Comparison of ENCODE assay signal across 8 cellular contexts in genomic region chr6:165917576-165917975, GRCh38.
"Had no signal": no experiment of that assay in that cellular context is flagged by ENCODE, and none has a peak within 500 bp of the region (broad histone marks: within the 10 kb centered on the region; RNA-seq: fewer than 3 reads in every experiment).

No MANE protein-coding gene starts in this region.

- ATAC-seq: HCT116, HepG2 had no signal

- H3K27ac ChIP-seq: GM23248, HL-60 had no signal

- H3K4me3 ChIP-seq: GM23248 had no signal

- DNase-seq: GM23248, GOT3, H9, HFFc6, KBM-7 had no signal
